In the genomic region with DNA sequence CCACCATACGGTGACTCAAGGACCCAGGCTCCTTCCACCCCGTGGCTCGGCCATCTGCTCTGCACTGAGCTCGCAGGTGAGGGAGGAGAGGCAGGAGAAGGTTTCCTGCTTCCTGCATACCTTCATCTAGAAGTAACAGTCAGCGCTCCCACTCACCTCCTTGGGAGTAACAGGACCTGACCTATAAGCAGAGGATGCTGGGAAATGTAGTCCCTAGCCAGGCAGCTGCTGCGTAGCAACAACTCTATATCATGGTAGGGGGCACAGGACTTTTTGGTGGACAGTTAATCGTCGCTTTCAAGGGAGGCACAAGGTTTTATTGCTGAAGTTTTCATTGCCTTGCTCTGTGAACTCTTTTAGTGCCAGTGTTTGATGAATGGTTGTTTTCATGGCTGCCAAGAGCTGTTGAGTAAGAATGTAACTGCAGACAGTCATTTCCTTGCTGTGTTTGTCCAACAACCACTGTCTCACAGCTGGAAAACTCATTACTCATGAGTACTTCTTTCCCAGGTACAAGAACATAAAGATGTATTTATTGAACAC, we compare ENCODE assay signal across 9 cellular contexts. TPM values are rescaled to one million over a fixed set of nuclear protein-coding genes. Genes with fewer than 3 reads are reported as not detected.
DNase-seq lines count a peak whose midpoint lies in the region; ATAC-seq and TF ChIP-seq lines count a peak whose summit lies in the region.
"Had no signal": no experiment of that assay in that cellular context is flagged by ENCODE, and none has a peak within 500 bp of the region (broad histone marks: within the 10 kb centered on the region; RNA-seq: fewer than 3 reads in every experiment).

No MANE protein-coding gene starts in this region.

- H3K36me3 ChIP-seq in right lobe of liver = no peaks in the 10 kb centered on the region
- no peaks in the 10 kb centered on the region for H3K36me3 ChIP-seq in upper lobe of right lung

- H3K27ac ChIP-seq in right lobe of liver (no peak overlapping the region), upper lobe of right lung (peak overlapping the region; percentile 24)

- peaks cover 8% of the 10 kb centered on the region for H3K27me3 Mint-ChIP-seq in activated CD4-positive, alpha-beta T cell treated with anti-CD3 and anti-CD28 coated beads, Interleukin-2, amount 10 ng/mL, durations not matched to agents 24 days and 14 days

- no peaks in the 10 kb centered on the region for H3K36me3 Mint-ChIP-seq in activated CD4-positive, alpha-beta T cell treated with anti-CD3 and anti-CD28 coated beads, Interleukin-2, amount 10 ng/mL, durations not matched to agents 24 days and 14 days (ENCODE audit: low read depth)

- peak overlapping the region; percentile 9 for H3K27ac Mint-ChIP-seq in activated CD4-positive, alpha-beta T cell treated with anti-CD3 and anti-CD28 coated beads, Interleukin-2, amount 10 ng/mL, durations not matched to agents 24 days and 14 days

- no peaks in the 10 kb centered on the region for H3K4me1 ChIP-seq in right lobe of liver
- peaks cover 5% of the 10 kb centered on the region for H3K4me1 ChIP-seq in upper lobe of right lung

- H3K4me3 ChIP-seq in cardiac fibroblast (replicated peaks in 1 of 2; ENCODE audit: low read depth in 2 of 2, low read length in 2 of 2) (peak overlapping the region; percentile 9 to 19), right lobe of liver (no peak overlapping the region), upper lobe of right lung (no peak overlapping the region)

- peak; percentile 31 to 75 (median 66) for ATAC-seq in right lobe of liver
- peak; percentile 72 for ATAC-seq in upper lobe of right lung
- ATAC-seq in GM18867 (IDR thresholded peaks at IDR 0.05; ENCODE audit: unreplicated experiment) = no peak

- H3K9me3 Mint-ChIP-seq in activated CD4-positive, alpha-beta T cell treated with anti-CD3 and anti-CD28 coated beads, Interleukin-2, amount 10 ng/mL, durations not matched to agents 24 days and 14 days = no peaks in the 10 kb centered on the region

- intact Hi-C loops in activated CD4-positive, alpha-beta T cell treated with anti-CD3 and anti-CD28 coated beads, Interleukin-2, amount 10 ng/mL, durations not matched to agents 24 days and 14 days (cut with micrococcal nuclease) = no loop called here
- intact Hi-C loops in right lobe of liver (cut with DNase I) (no loop called here), upper lobe of right lung (cut with DNase I) (no loop called here)

- H3K9me3 ChIP-seq in right lobe of liver (no peaks in the 10 kb centered on the region), upper lobe of right lung (no peaks in the 10 kb centered on the region)

- no peak overlapping the region for H3K4me3 Mint-ChIP-seq in activated CD4-positive, alpha-beta T cell treated with anti-CD3 and anti-CD28 coated beads, Interleukin-2, amount 10 ng/mL, durations not matched to agents 24 days and 14 days

- DNase-seq in activated CD4-positive, alpha-beta T cell treated with anti-CD3 and anti-CD28 coated beads, Interleukin-2, amount 10 ng/mL, durations not matched to agents 24 days and 14 days = no peak
- DNase-seq in activated CD4-positive, alpha-beta T cell treated with anti-CD3 and anti-CD28 coated beads, Interleukin-2, amount 50 U/mL, for 48 hours = no peak
- DNase-seq in cardiac fibroblast (ENCODE audit: low read depth in 2 of 2) = peak; percentile 77 to 92
- peak in 1 of 3 donors; percentile 25 for DNase-seq in right lobe of liver
- DNase-seq in upper lobe of right lung = no peak
- no peak for DNase-seq in cerebellum (ENCODE audit: low spot score)
- no peak for DNase-seq in dedifferentiated amniotic fluid mesenchymal stem cell (ENCODE audit: extremely low spot score)
- DNase-seq: activated gamma-delta T cell treated with Interleukin-2 at 50 U/mL for 16 hours had no signal

- 33% methylated on average over 8 of the region's 8 CpGs for WGBS in right lobe of liver (ENCODE audit: insufficient coverage, low coverage, low lambda C conversion rate, missing lambda C conversion rate)

- no peaks in the 10 kb centered on the region for H3K27me3 ChIP-seq in right lobe of liver
- no peaks in the 10 kb centered on the region for H3K27me3 ChIP-seq in upper lobe of right lung

- no peak for TF ChIP-seq CTCF in cardiac fibroblast (IDR thresholded peaks at IDR 0.05; ENCODE audit: low read depth, low read length)
- no peak for TF ChIP-seq CTCF in right lobe of liver (IDR thresholded peaks at IDR 0.05)
- TF ChIP-seq CTCF in upper lobe of right lung (IDR thresholded peaks at IDR 0.05) = no peak

- peaks cover 2% of the 10 kb centered on the region for H3K4me1 Mint-ChIP-seq in activated CD4-positive, alpha-beta T cell treated with anti-CD3 and anti-CD28 coated beads, Interleukin-2, amount 10 ng/mL, durations not matched to agents 24 days and 14 days

- TF ChIP-seq POLR2A in right lobe of liver (IDR thresholded peaks at IDR 0.05) = no peak

RNA-seq across cellular contexts. Expression of a gene that starts 10.2 kb away (rescaled TPM):
- 38.1 and 42.2 TPM in 2 replicates for total RNA-seq in activated CD4-positive, alpha-beta T cell treated with anti-CD3 and anti-CD28 coated beads, Interleukin-2, amount 10 ng/mL, durations not matched to agents 24 days and 14 days
- total RNA-seq in right lobe of liver (10 to 100 TPM in 5 of 6 experiments, 1 to 10 TPM in 1; 9.2 to 19.3 (median 12.6) TPM), upper lobe of right lung (29.4 TPM), cerebellum (38.5 TPM)

RNA-seq across cellular contexts. Expression of a gene that starts 13.2 kb away (rescaled TPM):
- total RNA-seq in activated CD4-positive, alpha-beta T cell treated with anti-CD3 and anti-CD28 coated beads, Interleukin-2, amount 10 ng/mL, durations not matched to agents 24 days and 14 days = 4.6 and 5.6 TPM in 2 replicates
- total RNA-seq in right lobe of liver (1 to 10 TPM; 1.5 to 3.1 (median 2.3) TPM), upper lobe of right lung (43.8 TPM), cerebellum (3.6 TPM)

RNA-seq across cellular contexts. Expression of a gene that starts 39.7 kb away (rescaled TPM):
- total RNA-seq in activated CD4-positive, alpha-beta T cell treated with anti-CD3 and anti-CD28 coated beads, Interleukin-2, amount 10 ng/mL, durations not matched to agents 24 days and 14 days = 1.1 and 1.3 TPM in 2 replicates
- 10 to 100 TPM; 10.3 to 27.0 (median 20.2) TPM for total RNA-seq in right lobe of liver
- total RNA-seq in upper lobe of right lung = 20.5 TPM
- 1.3 TPM for total RNA-seq in cerebellum

RNA-seq across cellular contexts. Expression of a gene that starts 45.1 kb away (rescaled TPM):
- not detected in 2 replicates for total RNA-seq in activated CD4-positive, alpha-beta T cell treated with anti-CD3 and anti-CD28 coated beads, Interleukin-2, amount 10 ng/mL, durations not matched to agents 24 days and 14 days
- total RNA-seq in right lobe of liver (1 to 10 TPM; 1.6 to 6.6 (median 4.5) TPM), upper lobe of right lung (3.0 TPM), cerebellum (1.5 TPM)

Comparison
In these comparisons a context has a peak if more than half of its experiments do, and no peak if none do; other contexts are left out.
1. DNase-seq: peak in cardiac fibroblast (2 of 2); none in activated CD4-positive, alpha-beta T cell treated with anti-CD3 and anti-CD28 coated beads, Interleukin-2, amount 10 ng/mL, durations not matched to agents 24 days and 14 days (single experiment), activated CD4-positive, alpha-beta T cell treated with anti-CD3 and anti-CD28 coated beads, Interleukin-2, amount 50 U/mL, for 48 hours (0 of 2), upper lobe of right lung (single experiment), cerebellum (single experiment) and dedifferentiated amniotic fluid mesenchymal stem cell (single experiment).
2. H3K4me3 ChIP-seq: peak in cardiac fibroblast (2 of 2); none in right lobe of liver (0 of 3) and upper lobe of right lung (single experiment).